In genomic region chr12:120247183-120247582, GRCh38 we compare ENCODE assay signal across 13 cellular contexts. TPM values are rescaled to one million over a fixed set of nuclear protein-coding genes. Genes with fewer than 3 reads are reported as not detected.
DNase-seq lines count a peak whose midpoint lies in the region; ATAC-seq, FAIRE-seq and TF ChIP-seq lines count a peak whose summit lies in the region.
"Had no signal": no experiment of that assay in that cellular context is flagged by ENCODE, and none has a peak within 500 bp of the region (broad histone marks: within the 10 kb centered on the region; RNA-seq: fewer than 3 reads in every experiment).

No MANE protein-coding gene starts in this region.

- no peak for TF ChIP-seq EP300 in A549 (IDR thresholded peaks at IDR 0.05)

- no peak overlapping the region for H2AFZ ChIP-seq in osteoblast (ENCODE audit: low read length)

- in situ Hi-C loops in Panc1 (cut with HindIII; ENCODE audit: low pct_unique_long_range_greater_than_20kb, low sequenced_read_pairs), result no loop called here

- H3K27ac ChIP-seq in A549 (peak overlapping the region; percentile 62 to 68), Panc1 (ENCODE audit: low read length) (peak overlapping the region; percentile 100), epithelial cell of prostate (peak overlapping the region; percentile 99), osteoblast (ENCODE audit: low read depth, low read length) (peak overlapping the region; percentile 51)
- H3K27ac ChIP-seq: BLaER1 treated with 17β-estradiol and CSF1 and Interleukin-3, amounts not matched to agents 10 nM and 100 nM; VCaP had no signal

- POLR2A ChIA-PET in A549 (lab: Yijun Ruan, JAX) (interaction anchor here (0.6 to 1.7 kb wide), 7 partner anchors 16 to 46 kb away, joined by 3 to 5 read pairs (median 4); partner anchors contain the start of genes RNU4-1 and RPLP0), Panc1 (lab: Charles Lee) (interaction anchor here (0.6 to 0.8 kb wide), 2 partner anchors 12 to 15 kb away, joined by 3 to 4 read pairs; no protein-coding TSS in a partner anchor)

- TSS peak; percentile 24 for BruUV-seq in Panc1 (replicated peaks; lab: Mats Ljungman, UMichigan)

- intact Hi-C loops in Panc1 (cut with micrococcal nuclease; ENCODE audit: unreplicated experiment), result no loop called here

- CTCF ChIA-PET in A549 (lab: Yijun Ruan, JAX) (interaction anchor here (1.1 to 43.7 kb wide), 4 partner anchors 2 to 36 kb away, joined by 3 to 1367 read pairs (median 652); partner anchors contain the start of gene PXN), Panc1 (lab: Charles Lee) (interaction anchor here (2.1 kb wide), 1 partner anchor 16 kb away, joined by 12 read pairs; no protein-coding TSS in a partner anchor)

- H3K27me3 ChIP-seq in Panc1 (ENCODE audit: control insufficient read depth, insufficient read depth, low read length), result no peaks in the 10 kb centered on the region
- no peaks in the 10 kb centered on the region for H3K27me3 ChIP-seq in osteoblast (ENCODE audit: insufficient read depth, low read length)

- no peak for TF ChIP-seq RAD21 in A549 (conservative IDR thresholded peaks at IDR 0.05 in 1 of 2, IDR thresholded peaks at IDR 0.05 in 1 of 2)

- no peak for FAIRE-seq in A549 (lab: Jason Lieb, UNC)

- H3K4me3 ChIP-seq in A549 (no peak overlapping the region), Panc1 (ENCODE audit: low read depth in 2 of 2, low read length in 2 of 2) (peak overlapping the region in 1 of 2 experiments; percentile 4; a peak in 1 of 4 replicates), osteoblast (ENCODE audit: insufficient read depth, low read length) (no peak overlapping the region)
- H3K4me3 ChIP-seq: BLaER1 treated with 17β-estradiol and CSF1 and Interleukin-3, amounts not matched to agents 10 nM and 100 nM had no signal

- no peaks in the 10 kb centered on the region; the same call in 1 of the 2 replicates for H3K36me3 ChIP-seq in Panc1 (ENCODE audit: control insufficient read depth, insufficient read depth, low read length)
- H3K36me3 ChIP-seq in osteoblast (ENCODE audit: insufficient read depth, low read length), result peaks cover 4% of the 10 kb centered on the region

- H3K4me2 ChIP-seq in A549 (peak overlapping the region; percentile 65), osteoblast (ENCODE audit: insufficient read depth, low read length) (peak overlapping the region; percentile 64)

- H4K20me1 ChIP-seq in osteoblast (ENCODE audit: insufficient read depth, low read length), result peaks cover 49% of the 10 kb centered on the region

- WGBS in A549 (ENCODE audit: missing lambda C conversion rate), result 75% methylated on average over 3 of the region's 3 CpGs

- H3K79me2 ChIP-seq in osteoblast (ENCODE audit: insufficient read depth, low read length), result peaks cover 94% of the 10 kb centered on the region

- ATAC-seq in A549, result peak; percentile 24 to 42; a peak in 4 of 6 replicates
- no peak for ATAC-seq in Panc1
- no peak for ATAC-seq in GM21515 (IDR thresholded peaks at IDR 0.05; ENCODE audit: unreplicated experiment)
- ATAC-seq in GM21360 (IDR thresholded peaks at IDR 0.05; ENCODE audit: unreplicated experiment), result no peak
- ATAC-seq: stimulated activated effector memory CD8-positive, alpha-beta T cell treated with anti-CD3 and anti-CD28 coated beads, Interleukin-12 subunit alpha, Interleukin-12 subunit beta, amount 100 ng/mL, for 72 hours had no signal

- H3K9me3 ChIP-seq in A549 (no peaks in the 10 kb centered on the region), Panc1 (ENCODE audit: control insufficient read depth, insufficient read depth, low read depth, low read length) (no peaks in the 10 kb centered on the region), osteoblast (ENCODE audit: low read depth, low read length) (no peaks in the 10 kb centered on the region)
- H3K9me3 ChIP-seq: BLaER1 treated with 17β-estradiol and CSF1 and Interleukin-3, amounts not matched to agents 10 nM and 100 nM had no signal

- TF ChIP-seq CTCF in A549 (IDR thresholded peaks at IDR 0.05) (no peak), Panc1 (IDR thresholded peaks at IDR 0.05) (no peak), osteoblast (IDR thresholded peaks at IDR 0.05; ENCODE audit: extremely low read depth, low read depth, low read length) (no peak)

- H3K4me1 ChIP-seq in A549, result peaks cover 79% of the 10 kb centered on the region
- peaks cover 96% of the 10 kb centered on the region for H3K4me1 ChIP-seq in Panc1 (ENCODE audit: control insufficient read depth, insufficient read depth, low read length)
- peaks cover 58% of the 10 kb centered on the region for H3K4me1 ChIP-seq in osteoblast (ENCODE audit: insufficient read depth, low read length)

- TF ChIP-seq POLR2A in A549 (IDR thresholded peaks at IDR 0.05; ENCODE audit: low read length), result no peak

- DNase-seq in A549 (ENCODE audit: low read depth in 1 of 2, low spot score in 1 of 2) (no peak), Panc1 (ENCODE audit: low read depth, low spot score) (no peak), epithelial cell of prostate (ENCODE audit: low read depth, low spot score) (no peak), osteoblast (ENCODE audit: insufficient read length, low spot score, missing footprints) (no peak), NCI-H2029 (lab: John Stamatoyannopoulos, UW) (no peak), GM03348 (ENCODE audit: low spot score) (no peak)
- DNase-seq: GOT3, KBM-7 had no signal

TF ChIP-seq in A549, 52 proteins besides CTCF, POLR2A, EP300 and RAD21:
- TF ChIP-seq ZFP36 (IDR thresholded peaks at IDR 0.05; ENCODE audit: borderline replicate concordance, partially characterized antibody) (no peak), RNF2 (IDR thresholded peaks at IDR 0.05; ENCODE audit: borderline replicate concordance, low read depth) (no peak), E2F6 (IDR thresholded peaks at IDR 0.05; ENCODE audit: borderline replicate concordance, low read depth) (0 out of 2 replicates have a peak, but pooled peaks have one; percentile 22)

RNA-seq across cellular contexts. Expression of gene PXN, which starts 18.3 kb away (rescaled TPM):
- 40.1 and 62.8 TPM in 2 replicates for polyA plus RNA-seq in A549 (2011; rRNA removed)
- 67.2 and 97.2 TPM in 2 replicates for polyA plus RNA-seq in A549 (2012; cell fraction: cytosol; rRNA removed)
- 165 and 170 TPM in 2 replicates for polyA plus RNA-seq in A549 (2012; cell fraction: nucleus; rRNA removed)
- 97.0 to 102 TPM (median 98.6 TPM) in 3 replicates for polyA plus RNA-seq in A549 (2017; fragmentation: RNase III; extraction: RNeasy Plus Mini Kit Qiagen cat#74134 plus additional on column Dnase treatment)
- polyA minus RNA-seq in A549 (2011; rRNA and poly(A)+ RNA removed), result 44.1 and 64.3 TPM in 2 replicates
- total RNA-seq in Panc1 (2021; ENCODE audit: unreplicated experiment), result 484 TPM
- 478 TPM for polyA plus RNA-seq in Panc1 (2012; ENCODE audit: insufficient read length)
- 41.6 and 46.3 TPM in 2 replicates for total RNA-seq in osteoblast

RNA-seq across cellular contexts. Expression of gene RNU4-2, which starts 44.5 kb away (rescaled TPM):
- polyA plus RNA-seq in A549 (2011; rRNA removed) (under 0.01 TPM in 1 of 2 replicates, not detected in the other), A549 (2017; fragmentation: RNase III; extraction: RNeasy Plus Mini Kit Qiagen cat#74134 plus additional on column Dnase treatment) (not detected in 3 replicates)
- polyA plus RNA-seq in A549 (2012; cell fraction: cytosol; rRNA removed), result not detected in 2 replicates
- not detected in 2 replicates for polyA plus RNA-seq in A549 (2012; cell fraction: nucleus; rRNA removed)
- under 0.01 TPM in 2 replicates for polyA minus RNA-seq in A549 (2011; rRNA and poly(A)+ RNA removed)
- total RNA-seq in Panc1 (2021; ENCODE audit: unreplicated experiment) (2,061 TPM), osteoblast (under 0.01 TPM in 2 replicates)
- polyA plus RNA-seq in Panc1 (2012; ENCODE audit: insufficient read length), result 6.1 TPM

RNA-seq across cellular contexts. Expression of gene RNU4-1, which starts 45.9 kb away (rescaled TPM):
- not detected in 2 replicates for polyA plus RNA-seq in A549 (2011; rRNA removed)
- polyA plus RNA-seq in A549 (2012; cell fraction: cytosol; rRNA removed), result not detected in 2 replicates
- polyA plus RNA-seq in A549 (2012; cell fraction: nucleus; rRNA removed), result not detected in 2 replicates
- polyA plus RNA-seq in A549 (2017; fragmentation: RNase III; extraction: RNeasy Plus Mini Kit Qiagen cat#74134 plus additional on column Dnase treatment), result not detected in 3 replicates
- polyA minus RNA-seq in A549 (2011; rRNA and poly(A)+ RNA removed), result under 0.01 TPM in 2 replicates
- total RNA-seq in Panc1 (2021; ENCODE audit: unreplicated experiment), result 1,565 TPM
- 4.7 TPM for polyA plus RNA-seq in Panc1 (2012; ENCODE audit: insufficient read length)
- under 0.01 TPM in 2 replicates for total RNA-seq in osteoblast

RNA-seq across cellular contexts. Expression of gene RPLP0, which starts 46.3 kb away (rescaled TPM):
- polyA plus RNA-seq in A549 (2011; rRNA removed), result 5,441 and 7,182 TPM in 2 replicates
- 7,109 and 7,241 TPM in 2 replicates for polyA plus RNA-seq in A549 (2012; cell fraction: cytosol; rRNA removed)
- polyA plus RNA-seq in A549 (2012; cell fraction: nucleus; rRNA removed), result 3,292 and 3,609 TPM in 2 replicates
- 3,449 to 3,524 TPM (median 3,456 TPM) in 3 replicates for polyA plus RNA-seq in A549 (2017; fragmentation: RNase III; extraction: RNeasy Plus Mini Kit Qiagen cat#74134 plus additional on column Dnase treatment)
- 4,371 and 5,632 TPM in 2 replicates for polyA minus RNA-seq in A549 (2011; rRNA and poly(A)+ RNA removed)
- 2,628 TPM for total RNA-seq in Panc1 (2021; ENCODE audit: unreplicated experiment)
- 4,062 TPM for polyA plus RNA-seq in Panc1 (2012; ENCODE audit: insufficient read length)
- total RNA-seq in osteoblast, result 2,042 and 2,075 TPM in 2 replicates

RNA-seq across cellular contexts. Expression of gene GCN1, which starts 52.7 kb away (rescaled TPM):
- polyA plus RNA-seq in A549 (2011; rRNA removed) (64.1 and 81.5 TPM in 2 replicates), A549 (2017; fragmentation: RNase III; extraction: RNeasy Plus Mini Kit Qiagen cat#74134 plus additional on column Dnase treatment) (43.2 to 50.8 TPM (median 45.8 TPM) in 3 replicates)
- polyA plus RNA-seq in A549 (2012; cell fraction: cytosol; rRNA removed), result 72.5 and 73.2 TPM in 2 replicates
- polyA plus RNA-seq in A549 (2012; cell fraction: nucleus; rRNA removed), result 193 and 238 TPM in 2 replicates
- polyA minus RNA-seq in A549 (2011; rRNA and poly(A)+ RNA removed), result 224 and 252 TPM in 2 replicates
- total RNA-seq in Panc1 (2021; ENCODE audit: unreplicated experiment) (175 TPM), osteoblast (103 and 143 TPM in 2 replicates)
- 125 TPM for polyA plus RNA-seq in Panc1 (2012; ENCODE audit: insufficient read length)

Comparison
In these comparisons a context has a peak if more than half of its experiments do, and no peak if none do; other contexts are left out.
1. ATAC-seq: peak in A549 (2 of 2); none in Panc1 (single experiment), GM21515 (single experiment) and GM21360 (single experiment).
2. RNA of gene PXN, which starts 18.3 kb away (total RNA-seq): 484 TPM in Panc1 (single experiment); 41.6 to 46.3 TPM in osteoblast; every median in the first group is over 10 times any median in the second.
3. RNA of gene RNU4-2, which starts 44.5 kb away (total RNA-seq): 2,061 TPM in Panc1 (single experiment); under 0.01 TPM in osteoblast; every median in the first group is over 1,000 times any median in the second.
4. RNA of gene RNU4-1, which starts 45.9 kb away (total RNA-seq): 1,565 TPM in Panc1 (single experiment); under 0.01 TPM in osteoblast; every median in the first group is over 1,000 times any median in the second.
5. Peak in every context shown above with its lines, with median percentiles within 50 percentile points of each other: H3K27ac ChIP-seq.